9 cellular contexts compared by ENCODE assay signal in genomic region chr2:137947714-137948336, GRCh38. TPM values are rescaled to one million over a fixed set of nuclear protein-coding genes. Genes with fewer than 3 reads are reported as not detected.
DNase-seq lines count a peak whose midpoint lies in the region; ATAC-seq, FAIRE-seq and TF ChIP-seq lines count a peak whose summit lies in the region.
"Had no signal": no experiment of that assay in that cellular context is flagged by ENCODE, and none has a peak within 500 bp of the region (broad histone marks: within the 10 kb centered on the region; RNA-seq: fewer than 3 reads in every experiment).

No MANE protein-coding gene starts in this region.

- H3K9me3 ChIP-seq in BE2C (no peaks in the 10 kb centered on the region), testis (no peaks in the 10 kb centered on the region)
- H3K9me3 ChIP-seq: neutrophil had no signal

- H3K36me3 ChIP-seq in BE2C (no peaks in the 10 kb centered on the region), testis (ENCODE audit: low read depth, missing control alignments) (no peaks in the 10 kb centered on the region)
- H3K36me3 ChIP-seq: neutrophil had no signal

- H3K27me3 ChIP-seq in BE2C, result no peaks in the 10 kb centered on the region
- H3K27me3 ChIP-seq in testis, result no peaks in the 10 kb centered on the region
- H3K27me3 ChIP-seq: neutrophil had no signal

- no peak overlapping the region for H3K27ac Mint-ChIP-seq in T-cell

- 29 to 41% methylated on average over 4 of the region's 4 CpGs for WGBS in testis, 2 donors

- no peaks in the 10 kb centered on the region for H3K36me3 Mint-ChIP-seq in T-cell

- no peak overlapping the region for H3K4me3 ChIP-seq in BE2C (ENCODE audit: low read depth, low read length)
- H3K4me3 ChIP-seq in NB4 (ENCODE audit: low read depth, low read length), result no peak overlapping the region
- no peak overlapping the region for H3K4me3 ChIP-seq in testis

- peaks cover 0 to 5% (median 2%) of the 10 kb centered on the region in 3 donors for H3K4me1 Mint-ChIP-seq in T-cell

- H3K4me1 ChIP-seq in BE2C (no peaks in the 10 kb centered on the region), testis (no peaks in the 10 kb centered on the region)

- TF ChIP-seq CTCF in BE2C (IDR thresholded peaks at IDR 0.05; ENCODE audit: low read depth, low read length) (peak; percentile 63), NB4 (IDR thresholded peaks at IDR 0.05; ENCODE audit: low read depth, low read length) (peak; percentile 63), testis (IDR thresholded peaks at IDR 0.05) (peak; percentile 54 to 74 (median 59))

- no peak for FAIRE-seq in GM12892 (lab: Jason Lieb, UNC)

- peak; percentile 55 for ATAC-seq in GM19351 (IDR thresholded peaks at IDR 0.05; ENCODE audit: unreplicated experiment)
- ATAC-seq in T-cell (replicated peaks in 1 of 4), result no peak

- no peak overlapping the region for H3K27ac ChIP-seq in testis
- H3K27ac ChIP-seq: neutrophil had no signal

- H3K9me3 Mint-ChIP-seq in T-cell, result no peaks in the 10 kb centered on the region

- intact Hi-C loops in testis (cut with DNase I; ENCODE audit: low total_unique reads), result no loop called here

- TF ChIP-seq POLR2A in NB4 (IDR thresholded peaks at IDR 0.05; ENCODE audit: extremely low read depth, insufficient read length) (no peak), testis (IDR thresholded peaks at IDR 0.05) (no peak), GM12892 (IDR thresholded peaks at IDR 0.05; ENCODE audit: low read depth, low read length) (no peak)

- peak; percentile 65 for DNase-seq in BE2C
- DNase-seq in NB4 (ENCODE audit: low read depth), result peak; percentile 73
- DNase-seq in T-cell, result peak in 18 of 34 experiments; percentile 1 to 32 (median 16)
- peak; percentile 87 for DNase-seq in dermis blood vessel endothelial cell
- peak; percentile 87 for DNase-seq in medulla oblongata (ENCODE audit: extremely low spot score)
- DNase-seq in testis, result peak; percentile 91
- no peak for DNase-seq in GM12892 (ENCODE audit: insufficient read length)

- H3K27me3 Mint-ChIP-seq in T-cell, result no peaks in the 10 kb centered on the region

- POLR2A ChIA-PET in T-cell (lab: Charles Lee), result no interaction called here

- no peak overlapping the region for H3K4me3 Mint-ChIP-seq in T-cell

- CTCF ChIA-PET in T-cell (lab: Charles Lee), result interaction anchor here in 1 of 2 donors (0.7 kb wide), 1 partner anchor 815 kb away, joined by 3 read pairs; no protein-coding TSS in a partner anchor

RNA-seq across cellular contexts. Expression of gene HNMT, which starts 16.4 kb away (rescaled TPM):
- polyA plus RNA-seq in BE2C (2012; ENCODE audit: insufficient read depth, insufficient read length, low read depth), result 0.96 TPM
- under 1 TPM in 3 of 5 donors, not detected in 2; 0.15 to 0.39 (median 0.22) TPM for total RNA-seq in T-cell
- 1.4 and 5.6 TPM in 2 replicates for total RNA-seq in dermis blood vessel endothelial cell
- total RNA-seq in testis, result 10 to 100 TPM; 15.7 to 20.8 TPM
- 13.6 TPM for polyA plus RNA-seq in testis (ENCODE audit: insufficient read depth, low read depth, low replicate concordance)
- not detected for polyA plus RNA-seq in GM12892 (2012; ENCODE audit: missing spikeins)
